Comparison of ENCODE assay signal across 1 cellular context in genomic region chr1:235074335-235075120, GRCh38.
TF ChIP-seq lines count a peak whose summit lies in the region.

No MANE protein-coding gene starts in this region.

TF ChIP-seq in HepG2, 621 proteins besides CTCF, POLR2A, EP300 and RAD21 (continued from another document and continues in another):
- TF ChIP-seq PREB (CRISPR knock-in tag; IDR thresholded peaks at IDR 0.05) (no peak), MEF2D (CRISPR knock-in tag; IDR thresholded peaks at IDR 0.05) (0 out of 2 replicates have a peak, but pooled peaks have one; percentile 4), ZNF747 (CRISPR knock-in tag; IDR thresholded peaks at IDR 0.05; ENCODE audit: borderline replicate concordance) (0 out of 2 replicates have a peak, but pooled peaks have one; percentile 47), ATM (IDR thresholded peaks at IDR 0.05; ENCODE audit: borderline replicate concordance) (no peak), KDM5A (IDR thresholded peaks at IDR 0.05; ENCODE audit: borderline replicate concordance, low read length) (no peak), AGO1 (IDR thresholded peaks at IDR 0.05; ENCODE audit: low read depth, low read length, poor library complexity, severe bottlenecking) (no peak), STAG1 (CRISPR knock-in tag; IDR thresholded peaks at IDR 0.05) (no peak; the same call in none of the 2 replicates), MLX (CRISPR knock-in tag; IDR thresholded peaks at IDR 0.05) (no peak), SKI (IDR thresholded peaks at IDR 0.05; ENCODE audit: partially characterized antibody) (no peak), ZNF484 (CRISPR knock-in tag; IDR thresholded peaks at IDR 0.05; ENCODE audit: borderline replicate concordance, low read depth) (no peak), SRF (IDR thresholded peaks at IDR 0.05; ENCODE audit: low read depth, low read length) (no peak), ZSCAN12 (CRISPR knock-in tag; IDR thresholded peaks at IDR 0.05) (no peak), ZNF275 (CRISPR knock-in tag; IDR thresholded peaks at IDR 0.05; ENCODE audit: borderline replicate concordance) (no peak), SUZ12 (IDR thresholded peaks at IDR 0.05; ENCODE audit: low read depth, low read length) (no peak), SP5 (CRISPR knock-in tag; IDR thresholded peaks at IDR 0.05; ENCODE audit: borderline replicate concordance, low read depth) (0 out of 2 replicates have a peak, but pooled peaks have one; percentile 28), ZFP36L2 (CRISPR knock-in tag; IDR thresholded peaks at IDR 0.05) (no peak), IKZF4 (CRISPR knock-in tag; IDR thresholded peaks at IDR 0.05; ENCODE audit: borderline replicate concordance, low read depth, not compliant biosample characterization) (no peak), ZNF577 (CRISPR knock-in tag; IDR thresholded peaks at IDR 0.05; ENCODE audit: borderline replicate concordance, low read depth) (no peak), MAFK (conservative IDR thresholded peaks at IDR 0.05 in 1 of 2, IDR thresholded peaks at IDR 0.05 in 1 of 2; ENCODE audit: low read length in 2 of 2) (no peak), NCOA5 (CRISPR knock-in tag; IDR thresholded peaks at IDR 0.05) (no peak), ZNF18 (CRISPR knock-in tag; IDR thresholded peaks at IDR 0.05; ENCODE audit: insufficient replicate concordance) (no peak), CBX1 (IDR thresholded peaks at IDR 0.05; ENCODE audit: low read depth) (no peak), RORA (CRISPR knock-in tag; IDR thresholded peaks at IDR 0.05) (0 out of 2 replicates have a peak, but pooled peaks have one; percentile 14), GATAD2A (CRISPR knock-in tag; IDR thresholded peaks at IDR 0.05) (no peak), TRIM22 (IDR thresholded peaks at IDR 0.05) (no peak), DBP (CRISPR knock-in tag; IDR thresholded peaks at IDR 0.05; ENCODE audit: not compliant biosample characterization) (peak; percentile 21), HNRNPK (IDR thresholded peaks at IDR 0.05; ENCODE audit: low read depth, low read length, poor library complexity, severe bottlenecking) (no peak), NKX3-1 (CRISPR knock-in tag; IDR thresholded peaks at IDR 0.05) (no peak), AHR (CRISPR knock-in tag; IDR thresholded peaks at IDR 0.05) (no peak), ZFP91 (CRISPR knock-in tag; IDR thresholded peaks at IDR 0.05; ENCODE audit: borderline replicate concordance) (0 out of 2 replicates have a peak, but pooled peaks have one; percentile 6), HDAC6 (IDR thresholded peaks at IDR 0.05; ENCODE audit: low read depth, low read length) (0 out of 2 replicates have a peak, but pooled peaks have one; percentile 68), ZXDC (CRISPR knock-in tag; IDR thresholded peaks at IDR 0.05) (no peak; the same call in 1 of the 2 replicates), ARNT2 (CRISPR knock-in tag; IDR thresholded peaks at IDR 0.05; ENCODE audit: low read depth) (0 out of 2 replicates have a peak, but pooled peaks have one; percentile 5), ZNF460 (CRISPR knock-in tag; IDR thresholded peaks at IDR 0.05; ENCODE audit: borderline replicate concordance) (no peak), ZNF207 (IDR thresholded peaks at IDR 0.05; ENCODE audit: borderline replicate concordance) (no peak), PRDM15 (CRISPR knock-in tag; IDR thresholded peaks at IDR 0.05) (no peak), MED8 (CRISPR knock-in tag; IDR thresholded peaks at IDR 0.05; ENCODE audit: insufficient replicate concordance) (no peak), POLR2AphosphoS2 (IDR thresholded peaks at IDR 0.05; ENCODE audit: low read depth, low read length) (no peak; the same call in 1 of the 2 replicates), ZNF350 (CRISPR knock-in tag; IDR thresholded peaks at IDR 0.05; ENCODE audit: borderline replicate concordance, low read depth) (no peak; the same call in 1 of the 2 replicates), MIER3 (CRISPR knock-in tag; IDR thresholded peaks at IDR 0.05; ENCODE audit: borderline replicate concordance) (no peak), ATRX (CRISPR knock-in tag; IDR thresholded peaks at IDR 0.05; ENCODE audit: borderline replicate concordance) (no peak), ZFAT (CRISPR knock-in tag; conservative IDR thresholded peaks at IDR 0.05) (no peak), ZNF687 (CRISPR knock-in tag; IDR thresholded peaks at IDR 0.05) (no peak)
